In genomic region chr13:24187185-24187584, GRCh38 we compare ENCODE assay signal across 13 cellular contexts. TPM values are rescaled to one million over a fixed set of nuclear protein-coding genes. Genes with fewer than 3 reads are reported as not detected.
A peak's percentile ranks its signal among the peaks of the same experiment; 100 is the strongest.
DNase-seq lines count a peak whose midpoint lies in the region; ATAC-seq, FAIRE-seq and TF ChIP-seq lines count a peak whose summit lies in the region.
"Had no signal": no experiment of that assay in that cellular context is flagged by ENCODE, and none has a peak within 500 bp of the region (broad histone marks: within the 10 kb centered on the region; RNA-seq: fewer than 3 reads in every experiment).

No MANE protein-coding gene starts in this region.

- H3K27me3 ChIP-seq in CD8-positive, alpha-beta memory T cell (ENCODE audit: insufficient read depth, low read length, poor library complexity, severe bottlenecking) = no peaks in the 10 kb centered on the region
- H3K27me3 ChIP-seq in HepG2 (ENCODE audit: control insufficient read depth in 1 of 2, insufficient read depth in 2 of 2, low read length in 2 of 2) (no peaks in the 10 kb centered on the region), right cardiac atrium (ENCODE audit: control insufficient read depth, insufficient read depth) (no peaks in the 10 kb centered on the region), ascending aorta (no peaks in the 10 kb centered on the region)

- no TSS peak for BruUV-seq in HepG2 (replicated peaks; lab: Mats Ljungman, UMichigan)

- CTCF ChIA-PET in CD8-positive, alpha-beta memory T cell (lab: Charles Lee) = no interaction called here
- CTCF ChIA-PET in HepG2 (lab: Yijun Ruan, JAX; ENCODE audit: low intra/inter-chr PET ratio, low total read pairs) = no interaction called here

- no peak for TF ChIP-seq EP300 in HepG2 (IDR thresholded peaks at IDR 0.05; ENCODE audit: low read depth in 2 of 2, low read length in 2 of 2)
- no peak for TF ChIP-seq EP300 in HepG2 (CRISPR knock-in tag; IDR thresholded peaks at IDR 0.05; ENCODE audit: borderline replicate concordance)

- FAIRE-seq in HepG2 (lab: Jason Lieb, UNC) = no peak

- H3K4me2 ChIP-seq in HepG2 (ENCODE audit: low read depth, low read length) = no peak overlapping the region
- H3K4me2 ChIP-seq: PC-9 had no signal

- no peak for TF ChIP-seq POLR2A in HepG2 (IDR thresholded peaks at IDR 0.05; ENCODE audit: insufficient read depth in 1 of 2, low read depth in 2 of 2, low read length in 2 of 2)

- peaks cover 0 to 2% (median 1%) of the 10 kb centered on the region in 5 donors for H3K9me3 Mint-ChIP-seq in CD8-positive, alpha-beta memory T cell
- H3K9me3 Mint-ChIP-seq in activated naive CD8-positive, alpha-beta T cell treated with anti-CD3 and anti-CD28 coated beads, Interleukin-2, amount 10 ng/mL, durations not matched to agents 7 days and 5 days = peaks cover 2% of the 10 kb centered on the region

- H3K27ac Mint-ChIP-seq in CD8-positive, alpha-beta memory T cell = peak overlapping the region in 6 of 8 donors; percentile 12 to 76 (median 60)
- H3K27ac Mint-ChIP-seq in activated naive CD8-positive, alpha-beta T cell treated with anti-CD3 and anti-CD28 coated beads, Interleukin-2, amount 10 ng/mL, durations not matched to agents 7 days and 5 days = no peak overlapping the region
- H3K27ac Mint-ChIP-seq: dendritic cell treated with granulocyte-macrophage colony-stimulating factor and Interleukin-4, amounts not matched to agents 40 ng/mL and 50 ng/mL, for 4 days had no signal

- intact Hi-C loops in HepG2 (cut with micrococcal nuclease; ENCODE audit: unreplicated experiment) (no loop called here), right cardiac atrium (cut with DNase I) (no loop called here), ascending aorta (cut with DNase I) (no loop called here)

- no peaks in the 10 kb centered on the region for H4K20me1 ChIP-seq in HepG2 (ENCODE audit: insufficient read depth, low read length)

- peak overlapping the region in 2 of 7 donors; percentile 12 to 17 for H3K4me3 Mint-ChIP-seq in CD8-positive, alpha-beta memory T cell
- H3K4me3 Mint-ChIP-seq in activated naive CD8-positive, alpha-beta T cell treated with anti-CD3 and anti-CD28 coated beads, Interleukin-2, amount 10 ng/mL, durations not matched to agents 7 days and 5 days = no peak overlapping the region
- H3K4me3 Mint-ChIP-seq: CD14-positive monocyte; dendritic cell treated with granulocyte-macrophage colony-stimulating factor and Interleukin-4, amounts not matched to agents 40 ng/mL and 50 ng/mL, for 4 days had no signal

- H3K79me2 ChIP-seq in HepG2 (ENCODE audit: insufficient read depth, low read length) = peaks cover 42% of the 10 kb centered on the region

- no peak overlapping the region for H3K9ac ChIP-seq in HepG2 (ENCODE audit: insufficient read depth, low read depth, low read length)

- POLR2A ChIA-PET in CD8-positive, alpha-beta memory T cell (lab: Charles Lee) = no interaction called here
- POLR2A ChIA-PET in activated naive CD8-positive, alpha-beta T cell treated with anti-CD3 and anti-CD28 coated beads, Interleukin-2, amount 10 ng/mL, durations not matched to agents 7 days and 5 days (lab: Charles Lee) = interaction anchor here (1.9 kb wide), 1 partner anchor 26 kb away, joined by 4 read pairs; the partner anchor contains the start of gene SPATA13
- POLR2A ChIA-PET in HepG2 (lab: Yijun Ruan, JAX) = interaction anchor here (0.6 to 2.1 kb wide), 3 partner anchors 23 to 38 kb away, joined by 3 to 7 read pairs (median 4); no protein-coding TSS in a partner anchor

- 85% methylated on average over 7 of the region's 7 CpGs for WGBS in HepG2 (ENCODE audit: low lambda C conversion rate)
- 78% methylated on average over 7 of the region's 7 CpGs for WGBS in right cardiac atrium

- no peak overlapping the region for H3K4me3 ChIP-seq in CD8-positive, alpha-beta memory T cell (ENCODE audit: low read length)
- H3K4me3 ChIP-seq in HepG2 (replicated peaks in 1 of 3; ENCODE audit: insufficient read depth in 1 of 3, low read depth in 2 of 3, low read length in 3 of 3) (no peak overlapping the region), right cardiac atrium (ENCODE audit: low read length) (no peak overlapping the region), ascending aorta (no peak overlapping the region)
- H3K4me3 ChIP-seq: PC-9 had no signal

- peaks cover 0 to 2% (median 0%) of the 10 kb centered on the region in 3 donors for H3K36me3 Mint-ChIP-seq in CD8-positive, alpha-beta memory T cell
- H3K36me3 Mint-ChIP-seq in activated naive CD8-positive, alpha-beta T cell treated with anti-CD3 and anti-CD28 coated beads, Interleukin-2, amount 10 ng/mL, durations not matched to agents 7 days and 5 days = peaks cover 11% of the 10 kb centered on the region
- H3K36me3 Mint-ChIP-seq: CD14-positive monocyte had no signal

- no peaks in the 10 kb centered on the region for H3K36me3 ChIP-seq in CD8-positive, alpha-beta memory T cell (ENCODE audit: insufficient read depth, low read length)
- H3K36me3 ChIP-seq in HepG2 (replicated peaks in 1 of 2; ENCODE audit: control insufficient read depth in 1 of 2, insufficient read depth in 2 of 2, low read length in 2 of 2) = no peaks in the 10 kb centered on the region
- H3K36me3 ChIP-seq in ascending aorta = no peaks in the 10 kb centered on the region

- TF ChIP-seq CTCF in HepG2 (CRISPR knock-in tag; IDR thresholded peaks at IDR 0.05) (no peak), ascending aorta (IDR thresholded peaks at IDR 0.05) (no peak)

- H3K9me3 ChIP-seq in CD8-positive, alpha-beta memory T cell (ENCODE audit: low read length) = no peaks in the 10 kb centered on the region
- H3K9me3 ChIP-seq in HepG2 (ENCODE audit: low read length) (no peaks in the 10 kb centered on the region), right cardiac atrium (ENCODE audit: control insufficient read depth, low read length) (no peaks in the 10 kb centered on the region), ascending aorta (peaks cover 0 to 3% of the 10 kb centered on the region in 2 donors)

- ATAC-seq in activated naive CD8-positive, alpha-beta T cell treated with anti-CD3 and anti-CD28 coated beads, Interleukin-2, amount 10 ng/mL, durations not matched to agents 7 days and 5 days (ENCODE audit: low read depth) = peak; percentile 30
- ATAC-seq in HepG2 = no peak
- ATAC-seq in right cardiac atrium = no peak
- ATAC-seq in HG02852 (IDR thresholded peaks at IDR 0.05; ENCODE audit: unreplicated experiment) = no peak

- no peak for DNase-seq in CD8-positive, alpha-beta memory T cell
- peak; percentile 43 to 84 for DNase-seq in NOMO-1 (lab: John Stamatoyannopoulos, UW; ENCODE audit: unreplicated experiment in 2 of 2)
- no peak for DNase-seq in activated naive CD8-positive, alpha-beta T cell treated with anti-CD3 and anti-CD28 coated beads, Interleukin-2, amount 10 ng/mL, durations not matched to agents 7 days and 5 days
- DNase-seq in HepG2 (ENCODE audit: low spot score) = no peak
- no peak for DNase-seq in right cardiac atrium
- DNase-seq in ascending aorta (ENCODE audit: low spot score in 2 of 2) = no peak
- DNase-seq in RPMI8226 = no peak
- DNase-seq: activated gamma-delta T cell treated with Interleukin-2 at 50 U/mL for 16 hours, NCI-H1694 treated with DMSO at 0.1 percent for 48 hours, PC-9 had no signal

- H2AFZ ChIP-seq in HepG2 (ENCODE audit: low read length) = no peak overlapping the region
- H2AFZ ChIP-seq: PC-9 had no signal

- H3K4me1 Mint-ChIP-seq in CD8-positive, alpha-beta memory T cell = peaks cover 5 to 22% (median 8%) of the 10 kb centered on the region in 3 donors
- peaks cover 18% of the 10 kb centered on the region for H3K4me1 Mint-ChIP-seq in activated naive CD8-positive, alpha-beta T cell treated with anti-CD3 and anti-CD28 coated beads, Interleukin-2, amount 10 ng/mL, durations not matched to agents 7 days and 5 days

- in situ Hi-C loops in HepG2 (cut with HindIII; ENCODE audit: extremely low pct_ligation_motif_present, low pct_unique_long_range_greater_than_20kb) = no loop called here

- H3K27ac ChIP-seq in CD8-positive, alpha-beta memory T cell (ENCODE audit: low read depth, low read length) = no peak overlapping the region
- H3K27ac ChIP-seq in HepG2 (ENCODE audit: extremely low read length, insufficient read depth, low read length) (peak overlapping the region; percentile 24), right cardiac atrium (ENCODE audit: low read length) (no peak overlapping the region), ascending aorta (no peak overlapping the region)
- H3K27ac ChIP-seq: PC-9 had no signal

- no peaks in the 10 kb centered on the region for H3K27me3 Mint-ChIP-seq in CD8-positive, alpha-beta memory T cell
- H3K27me3 Mint-ChIP-seq in activated naive CD8-positive, alpha-beta T cell treated with anti-CD3 and anti-CD28 coated beads, Interleukin-2, amount 10 ng/mL, durations not matched to agents 7 days and 5 days = no peaks in the 10 kb centered on the region
- H3K27me3 Mint-ChIP-seq: dendritic cell treated with granulocyte-macrophage colony-stimulating factor and Interleukin-4, amounts not matched to agents 40 ng/mL and 50 ng/mL, for 4 days had no signal

- no peaks in the 10 kb centered on the region for H3K4me1 ChIP-seq in CD8-positive, alpha-beta memory T cell (ENCODE audit: insufficient read depth, low read length)
- H3K4me1 ChIP-seq in HepG2 (ENCODE audit: insufficient read depth, low read length) (peaks cover 60% of the 10 kb centered on the region), right cardiac atrium (ENCODE audit: control insufficient read depth, insufficient read depth, low read length) (peaks cover 2% of the 10 kb centered on the region), ascending aorta (no peaks in the 10 kb centered on the region)

- TF ChIP-seq RAD21 in HepG2 (CRISPR knock-in tag; IDR thresholded peaks at IDR 0.05) = no peak

RNA-seq across cellular contexts. Expression of gene SPATA13, which starts 26.7 kb away (rescaled TPM):
- 10 to 100 TPM; 60.7 to 65.1 TPM for total RNA-seq in CD8-positive, alpha-beta memory T cell
- polyA plus RNA-seq in CD8-positive, alpha-beta memory T cell = 97.8 TPM
- total RNA-seq in activated naive CD8-positive, alpha-beta T cell treated with anti-CD3 and anti-CD28 coated beads, Interleukin-2, amount 10 ng/mL, durations not matched to agents 7 days and 5 days = 10 to 100 TPM; 78.7 to 89.9 TPM
- total RNA-seq in HepG2 (2016; rRNA removed; fragmentation: Illumina TruSeq; extraction: Trizol) = 11.3 and 13.7 TPM in 2 replicates
- total RNA-seq in HepG2 (2016; cell fraction: cytosol; rRNA removed; fragmentation: Illumina TruSeq; extraction: Trizol; ENCODE audit: low read depth) = 11.8 and 12.8 TPM in 2 replicates
- total RNA-seq in HepG2 (2016; cell fraction: insoluble cytoplasmic fraction; rRNA removed; fragmentation: Illumina TruSeq; extraction: Trizol) = 10.7 and 11.9 TPM in 2 replicates
- 14.0 and 14.4 TPM in 2 replicates for total RNA-seq in HepG2 (2016; cell fraction: membrane; rRNA removed; fragmentation: Illumina TruSeq; extraction: Trizol)
- 14.8 and 20.6 TPM in 2 replicates for total RNA-seq in HepG2 (2016; cell fraction: nucleus; rRNA removed; fragmentation: Illumina TruSeq; extraction: Trizol)
- 11.9 and 14.2 TPM in 2 replicates for polyA plus RNA-seq in HepG2 (2011; rRNA removed)
- 7.6 and 7.8 TPM in 2 replicates for polyA plus RNA-seq in HepG2 (2011; cell fraction: cytosol; rRNA removed)
- polyA plus RNA-seq in HepG2 (2011; cell fraction: nucleus; rRNA removed) = 16.9 and 19.6 TPM in 2 replicates
- 9.0 and 12.6 TPM in 2 replicates for polyA plus RNA-seq in HepG2 (2012)
- polyA plus RNA-seq in HepG2 (2016; cell fraction: cytosol; fragmentation: Illumina TruSeq; extraction: Trizol; ENCODE audit: low read depth) = 0.14 and 0.44 TPM in 2 replicates
- 8.3 and 9.4 TPM in 2 replicates for polyA plus RNA-seq in HepG2 (2016; cell fraction: insoluble cytoplasmic fraction; fragmentation: Illumina TruSeq; extraction: Trizol; ENCODE audit: low read depth)
- polyA plus RNA-seq in HepG2 (2016; cell fraction: membrane; fragmentation: Illumina TruSeq; extraction: Trizol; ENCODE audit: low read depth) = 1.0 and 1.1 TPM in 2 replicates
- 19.2 and 24.3 TPM in 2 replicates for polyA plus RNA-seq in HepG2 (2016; cell fraction: nucleus; fragmentation: Illumina TruSeq; extraction: Trizol; ENCODE audit: insufficient read depth, low read depth)
- 7.6 and 24.7 TPM in 2 replicates for polyA minus RNA-seq in HepG2 (2011; rRNA and poly(A)+ RNA removed; ENCODE audit: low replicate concordance)
- 12.2 and 13.8 TPM in 2 replicates for polyA minus RNA-seq in HepG2 (2011; cell fraction: cytosol; rRNA and poly(A)+ RNA removed)
- polyA minus RNA-seq in HepG2 (2011; cell fraction: nucleus; rRNA and poly(A)+ RNA removed) = 33.6 and 33.8 TPM in 2 replicates
- total RNA-seq in right cardiac atrium = 10 to 100 TPM in 2 of 4 donors, 1 to 10 TPM in 2; 8.8 to 10.6 (median 9.6) TPM
- 8.7 TPM for polyA plus RNA-seq in right cardiac atrium
- 38.2 TPM for total RNA-seq in ascending aorta

Comparison
In these comparisons a context has a peak if more than half of its experiments do, and no peak if none do; other contexts are left out.
1. DNase-seq: peak in NOMO-1 (2 of 2); none in CD8-positive, alpha-beta memory T cell (0 of 5), activated naive CD8-positive, alpha-beta T cell treated with anti-CD3 and anti-CD28 coated beads, Interleukin-2, amount 10 ng/mL, durations not matched to agents 7 days and 5 days (single experiment), HepG2 (single experiment), right cardiac atrium (0 of 3), ascending aorta (0 of 2) and RPMI8226 (single experiment).